ENCODE assay signal across 8 cellular contexts in genomic region chr2:71000780-71001591, GRCh38. TPM values are rescaled to one million over a fixed set of nuclear protein-coding genes. Genes with fewer than 3 reads are reported as not detected.
DNase-seq lines count a peak whose midpoint lies in the region; ATAC-seq and FAIRE-seq lines count a peak whose summit lies in the region.

No MANE protein-coding gene starts in this region.

- FAIRE-seq in small intestine (lab: Jason Lieb, UNC): no peak

- H3K27me3 ChIP-seq in small intestine (ENCODE audit: control insufficient read depth in 2 of 2, insufficient read depth in 2 of 2, low read length in 2 of 2): no peaks in the 10 kb centered on the region

- WGBS in small intestine, 3 donors: 21 to 22% (median 22%) methylated on average over 21 of the region's 21 CpGs

- peaks cover 2 to 10% of the 10 kb centered on the region in 2 donors for H3K4me1 ChIP-seq in small intestine (ENCODE audit: control insufficient read depth in 2 of 2, insufficient read depth in 1 of 2, low read depth in 1 of 2, low read length in 1 of 2)

- DNase-seq in NCI-H1092 (lab: John Stamatoyannopoulos, UW): peak; percentile 28
- peak; percentile 57 to 86 (median 66) for DNase-seq in T-helper 2 cell
- peak in 39 of 56 donors; percentile 8 to 76 (median 35) for DNase-seq in amygdala (lab: John Stamatoyannopoulos, UW)
- DNase-seq in small intestine: peak; percentile 72
- DNase-seq in cortex of kidney (lab: John Stamatoyannopoulos, UW): no peak

- H3K9me3 ChIP-seq in iPS-18c (ENCODE audit: control insufficient read depth, insufficient read depth, low read length) (peaks cover 2% of the 10 kb centered on the region), small intestine (ENCODE audit: control insufficient read depth, low read depth) (no peaks in the 10 kb centered on the region)

- peak overlapping the region in 1 of 2 donors; percentile 69 for H3K27ac ChIP-seq in small intestine (ENCODE audit: low read depth in 1 of 2, low read length in 1 of 2)

- ATAC-seq in GM18498 (IDR thresholded peaks at IDR 0.05; ENCODE audit: unreplicated experiment) (peak; percentile 97), HG02623 (IDR thresholded peaks at IDR 0.05; ENCODE audit: unreplicated experiment) (peak; percentile 91)

- peak overlapping the region; percentile 21; the same call in 1 of the 2 replicates for H3K4me3 ChIP-seq in iPS-18c (ENCODE audit: insufficient read depth, low read depth, low read length)
- H3K4me3 ChIP-seq in small intestine (ENCODE audit: low read depth in 1 of 2, low read length in 2 of 2): peak overlapping the region in 1 of 2 donors; percentile 41

- no peaks in the 10 kb centered on the region for H3K36me3 ChIP-seq in small intestine (ENCODE audit: control insufficient read depth in 2 of 2, insufficient read depth in 2 of 2, low read length in 2 of 2)

RNA-seq across cellular contexts. Expression of gene TEX261, which starts 6.3 kb away (rescaled TPM):
- 10 to 100 TPM in 2 of 3 donors, 1 to 10 TPM in 1; 9.8 to 49.8 (median 14.3) TPM for polyA plus RNA-seq in small intestine

RNA-seq across cellular contexts. Expression of gene ANKRD53, which starts 22.6 kb away (rescaled TPM):
- 1 to 10 TPM; 2.1 to 2.4 (median 2.2) TPM for polyA plus RNA-seq in small intestine
